ENCODE assay signal across 9 cellular contexts in genomic region chr15:39172380-39173281, GRCh38.
A peak's percentile ranks its signal among the peaks of the same experiment; 100 is the strongest.
DNase-seq lines count a peak whose midpoint lies in the region; ATAC-seq and TF ChIP-seq lines count a peak whose summit lies in the region.
"Had no signal": no experiment of that assay in that cellular context is flagged by ENCODE, and none has a peak within 500 bp of the region (broad histone marks: within the 10 kb centered on the region; RNA-seq: fewer than 3 reads in every experiment).

No MANE protein-coding gene starts in this region.

- no peaks in the 10 kb centered on the region for H3K9me3 Mint-ChIP-seq in activated CD4-positive, alpha-beta T cell treated with anti-CD3 and anti-CD28 coated beads, Interleukin-2, amount 10 ng/mL, durations not matched to agents 24 days and 14 days

- 76 to 77% methylated on average over 16 to 17 of the region's 17 CpGs for WGBS in ectodermal cell, 2 experiments
- 72 to 79% methylated on average over 15 of the region's 17 CpGs for WGBS in mesodermal cell (ENCODE audit: insufficient coverage in 2 of 2), 2 experiments

- H3K27me3 ChIP-seq in ectodermal cell (ENCODE audit: control insufficient read depth, insufficient read depth, low read length, poor library complexity, severe bottlenecking) (no peaks in the 10 kb centered on the region), WERI-Rb-1 (ENCODE audit: insufficient read depth, low read depth, severe bottlenecking) (peaks cover 26% of the 10 kb centered on the region)

- peaks cover 30% of the 10 kb centered on the region for H3K27me3 Mint-ChIP-seq in activated CD4-positive, alpha-beta T cell treated with anti-CD3 and anti-CD28 coated beads, Interleukin-2, amount 10 ng/mL, durations not matched to agents 24 days and 14 days

- H3K4me3 ChIP-seq in ectodermal cell (ENCODE audit: insufficient read depth, low read depth, low read length), result no peak overlapping the region
- H3K4me3 ChIP-seq in mesodermal cell (ENCODE audit: extremely low read depth, insufficient read depth, low read length, poor library complexity, severe bottlenecking), result no peak overlapping the region
- no peak overlapping the region for H3K4me3 ChIP-seq in WERI-Rb-1 (ENCODE audit: low read depth, low read length)

- peak; percentile 46 for DNase-seq in activated CD4-positive, alpha-beta T cell treated with anti-CD3 and anti-CD28 coated beads, Interleukin-2, amount 10 ng/mL, durations not matched to agents 24 days and 14 days
- DNase-seq in activated CD4-positive, alpha-beta T cell treated with anti-CD3 and anti-CD28 coated beads, Interleukin-2, amount 50 U/mL, for 1 hour, result no peak
- no peak for DNase-seq in WERI-Rb-1
- no peak for DNase-seq in GM10266 (ENCODE audit: extremely low spot score)
- no peak for DNase-seq in activated CD4-positive, alpha-beta T cell treated with anti-CD3 and anti-CD28 coated beads for 48 hours

- ATAC-seq in GM21528 (IDR thresholded peaks at IDR 0.05; ENCODE audit: low FRiP score, unreplicated experiment), result no peak

- H3K4me3 Mint-ChIP-seq in activated CD4-positive, alpha-beta T cell treated with anti-CD3 and anti-CD28 coated beads, Interleukin-2, amount 10 ng/mL, durations not matched to agents 24 days and 14 days, result no peak overlapping the region
- H3K4me3 Mint-ChIP-seq: B cell had no signal

- H3K36me3 Mint-ChIP-seq in activated CD4-positive, alpha-beta T cell treated with anti-CD3 and anti-CD28 coated beads, Interleukin-2, amount 10 ng/mL, durations not matched to agents 24 days and 14 days (ENCODE audit: low read depth), result no peaks in the 10 kb centered on the region

- H3K36me3 ChIP-seq in ectodermal cell (ENCODE audit: control insufficient read depth, insufficient read depth, low read length) (no peaks in the 10 kb centered on the region), mesodermal cell (ENCODE audit: control insufficient read depth, insufficient read depth, low read length) (no peaks in the 10 kb centered on the region), WERI-Rb-1 (no peaks in the 10 kb centered on the region)

- no peak for TF ChIP-seq CTCF in WERI-Rb-1 (IDR thresholded peaks at IDR 0.05; ENCODE audit: low read depth, low read length)
- no peak for TF ChIP-seq CTCF in GM10266 (IDR thresholded peaks at IDR 0.05; ENCODE audit: control insufficient read depth, insufficient read depth, low read depth, missing control alignments)

- peaks cover 9% of the 10 kb centered on the region for H3K4me1 Mint-ChIP-seq in activated CD4-positive, alpha-beta T cell treated with anti-CD3 and anti-CD28 coated beads, Interleukin-2, amount 10 ng/mL, durations not matched to agents 24 days and 14 days
- H3K4me1 Mint-ChIP-seq: B cell had no signal

- no peak overlapping the region for H3K27ac Mint-ChIP-seq in activated CD4-positive, alpha-beta T cell treated with anti-CD3 and anti-CD28 coated beads, Interleukin-2, amount 10 ng/mL, durations not matched to agents 24 days and 14 days
- H3K27ac Mint-ChIP-seq: B cell had no signal

- intact Hi-C loops in activated CD4-positive, alpha-beta T cell treated with anti-CD3 and anti-CD28 coated beads, Interleukin-2, amount 10 ng/mL, durations not matched to agents 24 days and 14 days (cut with micrococcal nuclease), result loop anchor here (1.0 to 10.0 kb wide), 2 partner anchors 48 to 408 kb away; no protein-coding TSS in a partner anchor

- H3K27ac ChIP-seq in ectodermal cell (ENCODE audit: insufficient read depth, low read depth, low read length, poor library complexity, severe bottlenecking) (peak overlapping the region; percentile 20), mesodermal cell (ENCODE audit: low read depth, low read length, severe bottlenecking) (peak overlapping the region; percentile 60), WERI-Rb-1 (no peak overlapping the region)

- H3K4me1 ChIP-seq in ectodermal cell (ENCODE audit: control insufficient read depth, insufficient read depth, low read length), result peaks cover 10% of the 10 kb centered on the region
- H3K4me1 ChIP-seq in mesodermal cell (ENCODE audit: control insufficient read depth, insufficient read depth, low read length, poor library complexity, severe bottlenecking), result peaks cover 18% of the 10 kb centered on the region

- H3K9me3 ChIP-seq in ectodermal cell (ENCODE audit: control insufficient read depth, low read length), result no peaks in the 10 kb centered on the region
- no peaks in the 10 kb centered on the region for H3K9me3 ChIP-seq in mesodermal cell (ENCODE audit: control insufficient read depth, low read length)
- no peaks in the 10 kb centered on the region for H3K9me3 ChIP-seq in WERI-Rb-1 (ENCODE audit: severe bottlenecking)
